In genomic region chr19:58034476-58034790, GRCh38 we compare ENCODE assay signal across 12 cellular contexts. TPM values are rescaled to one million over a fixed set of nuclear protein-coding genes. Genes with fewer than 3 reads are reported as not detected.
DNase-seq lines count a peak whose midpoint lies in the region; ATAC-seq and TF ChIP-seq lines count a peak whose summit lies in the region.
"Had no signal": no experiment of that assay in that cellular context is flagged by ENCODE, and none has a peak within 500 bp of the region (broad histone marks: within the 10 kb centered on the region; RNA-seq: fewer than 3 reads in every experiment).

No MANE protein-coding gene starts in this region.

- H3K4me1 ChIP-seq in psoas muscle = no peaks in the 10 kb centered on the region
- H3K4me1 ChIP-seq: foreskin keratinocyte had no signal

- DNase-seq in BJ (ENCODE audit: low read depth) (no peak), WERI-Rb-1 (peak; percentile 35), psoas muscle (no peak), GM13976 (ENCODE audit: low spot score) (no peak), DMS53 treated with DMSO at 0.1 percent for 48 hours (lab: John Stamatoyannopoulos, UW; ENCODE audit: unreplicated experiment) (no peak)
- DNase-seq: NK-92 treated with Interleukin-12 subunit alpha and Interleukin-12 subunit beta, amount 100 ng/mL, for 24 hours had no signal

- CTCF ChIA-PET in BJ (lab: Yijun Ruan, JAX) = no interaction called here

- no peak for TF ChIP-seq CTCF in BJ (IDR thresholded peaks at IDR 0.05; ENCODE audit: insufficient read depth, low read depth, low read length)
- TF ChIP-seq CTCF in WERI-Rb-1 (IDR thresholded peaks at IDR 0.05; ENCODE audit: low read depth, low read length) = no peak
- no peak for TF ChIP-seq CTCF in psoas muscle (IDR thresholded peaks at IDR 0.05)
- no peak for TF ChIP-seq CTCF in GM13976 (IDR thresholded peaks at IDR 0.05; ENCODE audit: borderline replicate concordance, control extremely low read depth, extremely low read depth, insufficient read depth, missing control alignments)

- WGBS in psoas muscle, 3 donors = 2 to 5% (median 3%) methylated on average over 10 to 19 of the region's 19 CpGs

- POLR2A ChIA-PET in BJ (lab: Charles Lee) = no interaction called here

- H3K9me3 ChIP-seq in WERI-Rb-1 (ENCODE audit: severe bottlenecking) = peaks cover 2% of the 10 kb centered on the region
- peaks cover 13% of the 10 kb centered on the region for H3K9me3 ChIP-seq in psoas muscle

- in situ Hi-C loops in GM13976 (cut with MboI; ENCODE audit: low sequenced_read_pairs, unreplicated experiment) = no loop called here

- H3K27me3 ChIP-seq in BJ (ENCODE audit: control insufficient read depth, insufficient read depth, low read length) (no peaks in the 10 kb centered on the region), WERI-Rb-1 (ENCODE audit: insufficient read depth, low read depth, severe bottlenecking) (no peaks in the 10 kb centered on the region), psoas muscle (ENCODE audit: insufficient read depth in 3 of 3, low read length in 2 of 3) (peaks cover 0 to 26% (median 9%) of the 10 kb centered on the region in 3 donors)

- ATAC-seq in psoas muscle (no peak), HG03280 (IDR thresholded peaks at IDR 0.05; ENCODE audit: unreplicated experiment) (no peak), HG03039 (IDR thresholded peaks at IDR 0.05; ENCODE audit: unreplicated experiment) (no peak)

- H3K4me3 ChIP-seq in BJ (ENCODE audit: low read depth, low read length) = peak overlapping the region; percentile 33
- H3K4me3 ChIP-seq in WERI-Rb-1 (ENCODE audit: low read depth, low read length) = peak overlapping the region; percentile 69
- peak overlapping the region; percentile 37 for H3K4me3 ChIP-seq in iPS-11a (ENCODE audit: low read depth, low read length)
- peak overlapping the region; percentile 32 for H3K4me3 ChIP-seq in psoas muscle

- H3K27ac ChIP-seq in WERI-Rb-1 (peak overlapping the region; percentile 82), psoas muscle (no peak overlapping the region)
- H3K27ac ChIP-seq: foreskin keratinocyte had no signal

- intact Hi-C loops in psoas muscle (cut with DNase I) = no loop called here

- H3K36me3 ChIP-seq in BJ (ENCODE audit: control insufficient read depth, insufficient read depth, low read length) = no peaks in the 10 kb centered on the region
- H3K36me3 ChIP-seq in WERI-Rb-1 = no peaks in the 10 kb centered on the region
- H3K36me3 ChIP-seq in psoas muscle (ENCODE audit: insufficient read depth in 1 of 2, low read depth in 1 of 2) = no peaks in the 10 kb centered on the region

RNA-seq across cellular contexts. Expression of gene ZSCAN1, which starts 0.6 kb away (rescaled TPM):
- polyA plus RNA-seq in BJ (2011; rRNA removed) (0.10 TPM in 1 of 2 replicates, not detected in the other), psoas muscle (not detected)
- polyA minus RNA-seq in BJ (2011; rRNA and poly(A)+ RNA removed) = not detected in 2 replicates
- not detected for total RNA-seq in psoas muscle
- total RNA-seq: CD8-positive, alpha-beta memory T cell; foreskin keratinocyte; HT1080 had no signal
- polyA plus RNA-seq: CD8-positive, alpha-beta memory T cell had no signal

RNA-seq across cellular contexts. Expression of gene ZNF135, which starts 24.6 kb away (rescaled TPM):
- polyA plus RNA-seq in BJ (2011; rRNA removed) = 6.3 and 6.8 TPM in 2 replicates
- polyA minus RNA-seq in BJ (2011; rRNA and poly(A)+ RNA removed) = 3.7 and 5.7 TPM in 2 replicates
- 1 to 10 TPM in 3 of 4 donors, under 1 TPM in 1; 0.87 to 1.7 (median 1.4) TPM for total RNA-seq in psoas muscle
- polyA plus RNA-seq in psoas muscle = 1 to 10 TPM in 1 of 3 donors, under 1 TPM in 2; 0.89 to 1.3 (median 0.90) TPM
- total RNA-seq: HT1080 had no signal

RNA-seq across cellular contexts. Expression of gene ZNF606, which starts 31.8 kb away (rescaled TPM):
- 2.3 TPM in 2 replicates for polyA plus RNA-seq in BJ (2011; rRNA removed)
- polyA minus RNA-seq in BJ (2011; rRNA and poly(A)+ RNA removed) = 4.9 and 5.8 TPM in 2 replicates
- 1 to 10 TPM; 3.7 to 7.0 (median 4.3) TPM for total RNA-seq in psoas muscle
- 1 to 10 TPM; 2.0 to 6.9 (median 2.8) TPM for polyA plus RNA-seq in psoas muscle
